ENCODE assay signal across 8 cellular contexts in genomic region chr22:31488346-31488883, GRCh38. TPM values are rescaled to one million over a fixed set of nuclear protein-coding genes. Genes with fewer than 3 reads are reported as not detected.
DNase-seq lines count a peak whose midpoint lies in the region; ATAC-seq and TF ChIP-seq lines count a peak whose summit lies in the region.

No MANE protein-coding gene starts in this region.

- H3K9me3 Mint-ChIP-seq in CD4-positive, alpha-beta T cell, result no peaks in the 10 kb centered on the region
- no peaks in the 10 kb centered on the region for H3K9me3 Mint-ChIP-seq in dendritic cell treated with granulocyte-macrophage colony-stimulating factor and Interleukin-4, amounts not matched to agents 40 ng/mL and 50 ng/mL, for 4 days
- H3K9me3 Mint-ChIP-seq in neural crest cell, result no peaks in the 10 kb centered on the region

- CTCF ChIA-PET in CD4-positive, alpha-beta T cell (lab: Charles Lee), result no interaction called here
- CTCF ChIA-PET in GM10248 (lab: Yijun Ruan, JAX), result interaction anchor here (0.8 to 1.8 kb wide), 5 partner anchors 10 to 150 kb away, joined by 3 to 5 read pairs (median 4); no protein-coding TSS in a partner anchor

- peaks cover 58% of the 10 kb centered on the region for H3K4me1 Mint-ChIP-seq in CD4-positive, alpha-beta T cell (ENCODE audit: low read depth)
- peaks cover 18% of the 10 kb centered on the region for H3K4me1 Mint-ChIP-seq in dendritic cell treated with granulocyte-macrophage colony-stimulating factor and Interleukin-4, amounts not matched to agents 40 ng/mL and 50 ng/mL, for 4 days (ENCODE audit: low read depth)
- H3K4me1 Mint-ChIP-seq in neural crest cell, result peaks cover 25% of the 10 kb centered on the region

- H3K27ac ChIP-seq in CD4-positive, alpha-beta T cell (ENCODE audit: low read depth, low read length), result peak overlapping the region; percentile 66

- H3K27ac Mint-ChIP-seq in CD4-positive, alpha-beta T cell, result peak overlapping the region; percentile 81
- H3K27ac Mint-ChIP-seq in dendritic cell treated with granulocyte-macrophage colony-stimulating factor and Interleukin-4, amounts not matched to agents 40 ng/mL and 50 ng/mL, for 4 days, result peak overlapping the region; percentile 95
- H3K27ac Mint-ChIP-seq in neural crest cell (ENCODE audit: unreplicated experiment), result no peak overlapping the region

- no peak for DNase-seq in CD4-positive, alpha-beta T cell
- DNase-seq in LNCaP clone FGC (ENCODE audit: low read depth) (no peak), neural crest cell (ENCODE audit: low read depth, low spot score) (no peak), NCI-H187 treated with DMSO at 0.1 percent for 48 hours (lab: John Stamatoyannopoulos, UW) (no peak), GM10248 (ENCODE audit: extremely low spot score) (no peak), MV-4-11 (lab: John Stamatoyannopoulos, UW) (no peak), hippocampal formation (lab: John Stamatoyannopoulos, UW) (no peak)

- no peaks in the 10 kb centered on the region for H3K27me3 Mint-ChIP-seq in CD4-positive, alpha-beta T cell
- no peaks in the 10 kb centered on the region for H3K27me3 Mint-ChIP-seq in dendritic cell treated with granulocyte-macrophage colony-stimulating factor and Interleukin-4, amounts not matched to agents 40 ng/mL and 50 ng/mL, for 4 days
- H3K27me3 Mint-ChIP-seq in neural crest cell (ENCODE audit: low read depth), result no peaks in the 10 kb centered on the region

- no peak for ATAC-seq in CD4-positive, alpha-beta T cell (ENCODE audit: poor library complexity)

- H3K4me3 ChIP-seq in LNCaP clone FGC (ENCODE audit: low read depth, low read length), result peak overlapping the region; percentile 92

- POLR2A ChIA-PET in CD4-positive, alpha-beta T cell (lab: Charles Lee), result interaction anchor here (0.7 to 2.1 kb wide), 5 partner anchors 9 to 198 kb away, joined by 3 to 12 read pairs (median 5); no protein-coding TSS in a partner anchor
- POLR2A ChIA-PET in GM10248 (lab: Yijun Ruan, JAX), result interaction anchor here (0.6 to 1.3 kb wide), 2 partner anchors 11 to 342 kb away, joined by 3 to 4 read pairs; no protein-coding TSS in a partner anchor

- H3K9me3 ChIP-seq in CD4-positive, alpha-beta T cell (ENCODE audit: control insufficient read depth, low read length), result no peaks in the 10 kb centered on the region

- peaks cover 49% of the 10 kb centered on the region for H3K36me3 Mint-ChIP-seq in CD4-positive, alpha-beta T cell (ENCODE audit: low read depth)
- peaks cover 50% of the 10 kb centered on the region for H3K36me3 Mint-ChIP-seq in dendritic cell treated with granulocyte-macrophage colony-stimulating factor and Interleukin-4, amounts not matched to agents 40 ng/mL and 50 ng/mL, for 4 days (ENCODE audit: low read depth)
- peaks cover 2% of the 10 kb centered on the region for H3K36me3 Mint-ChIP-seq in neural crest cell (ENCODE audit: low read depth)

- no peak for TF ChIP-seq CTCF in CD4-positive, alpha-beta T cell (IDR thresholded peaks at IDR 0.05)
- no peak for TF ChIP-seq CTCF in LNCaP clone FGC (IDR thresholded peaks at IDR 0.05; ENCODE audit: control insufficient read depth, extremely low read depth, insufficient read depth)
- no peak for TF ChIP-seq CTCF in neural crest cell (conservative IDR thresholded peaks at IDR 0.05)
- no peak for TF ChIP-seq CTCF in GM10248 (IDR thresholded peaks at IDR 0.05; ENCODE audit: control extremely low read depth, extremely low read depth, low read depth, missing control alignments)

- no peaks in the 10 kb centered on the region for H3K27me3 ChIP-seq in CD4-positive, alpha-beta T cell (ENCODE audit: control insufficient read depth, insufficient read depth, low read length)

- H3K4me3 Mint-ChIP-seq in CD4-positive, alpha-beta T cell, result peak overlapping the region; percentile 91
- peak overlapping the region; percentile 82 for H3K4me3 Mint-ChIP-seq in dendritic cell treated with granulocyte-macrophage colony-stimulating factor and Interleukin-4, amounts not matched to agents 40 ng/mL and 50 ng/mL, for 4 days
- peak overlapping the region; percentile 89 for H3K4me3 Mint-ChIP-seq in neural crest cell

- intact Hi-C loops in CD4-positive, alpha-beta T cell (cut with DNase I, micrococcal nuclease), result loop anchor here (2.0 to 10.0 kb wide), 5 partner anchors 90 to 894 kb away; partner anchors contain the start of genes PATZ1 (in 2 of the 2), DRG1 (in 1 of the 2), PES1 (in 1 of the 2) and PRR14L (in 1 of the 2)
- intact Hi-C loops in dendritic cell treated with granulocyte-macrophage colony-stimulating factor and Interleukin-4, amounts not matched to agents 40 ng/mL and 50 ng/mL, for 4 days (cut with micrococcal nuclease), result loop anchor here (5.0 to 10.0 kb wide), 2 partner anchors 91 to 194 kb away; partner anchors contain the start of genes DRG1 and PIK3IP1

RNA-seq across cellular contexts. Expression of gene EIF4ENIF1, which starts 1.2 kb away (rescaled TPM):
- total RNA-seq in CD4-positive, alpha-beta T cell, result 10 to 100 TPM in 1 of 2 experiments, 1 to 10 TPM in 1; 9.4 to 10.6 TPM
- 47.4 and 48.1 TPM in 2 replicates for total RNA-seq in neural crest cell

RNA-seq across cellular contexts. Expression of gene SFI1, which starts 7.9 kb away (rescaled TPM):
- total RNA-seq in CD4-positive, alpha-beta T cell, result 100 to 1,000 TPM; 281 to 291 TPM
- 67.3 and 73.1 TPM in 2 replicates for total RNA-seq in neural crest cell
